In genomic region chr11:47243454-47243853, GRCh38 we compare ENCODE assay signal across 13 cellular contexts. TPM values are rescaled to one million over a fixed set of nuclear protein-coding genes. Genes with fewer than 3 reads are reported as not detected.
DNase-seq lines count a peak whose midpoint lies in the region; ATAC-seq, FAIRE-seq and TF ChIP-seq lines count a peak whose summit lies in the region.
"Had no signal": no experiment of that assay in that cellular context is flagged by ENCODE, and none has a peak within 500 bp of the region (broad histone marks: within the 10 kb centered on the region; RNA-seq: fewer than 3 reads in every experiment).

No MANE protein-coding gene starts in this region.

- H3K27me3 ChIP-seq in SK-N-SH (ENCODE audit: insufficient read depth), result no peaks in the 10 kb centered on the region
- no peaks in the 10 kb centered on the region for H3K27me3 ChIP-seq in bronchial epithelial cell (ENCODE audit: control insufficient read depth, insufficient read depth, low read length)
- no peaks in the 10 kb centered on the region for H3K27me3 ChIP-seq in small intestine (ENCODE audit: control insufficient read depth in 2 of 2, insufficient read depth in 2 of 2, low read length in 2 of 2)
- H3K27me3 ChIP-seq: ovary had no signal

- TF ChIP-seq RAD21 in SK-N-SH (IDR thresholded peaks at IDR 0.05; ENCODE audit: low read length), result no peak

- FAIRE-seq in bronchial epithelial cell (lab: Jason Lieb, UNC), result peak; percentile 97
- FAIRE-seq in small intestine (lab: Jason Lieb, UNC), result no peak
- FAIRE-seq: RCC 7860, urothelium cell line had no signal

- H3K27ac ChIP-seq in SK-N-SH (ENCODE audit: low read depth in 2 of 2, low read length in 1 of 2) (no peak overlapping the region), small intestine (ENCODE audit: low read depth in 1 of 2, low read length in 1 of 2) (no peak overlapping the region)
- H3K27ac ChIP-seq: ovary had no signal

- POLR2A ChIA-PET in SK-N-SH (lab: Yijun Ruan, JAX), result no interaction called here

- H3K4me1 ChIP-seq in SK-N-SH (ENCODE audit: control insufficient read depth in 1 of 2, insufficient read depth in 2 of 2, low read depth in 1 of 2, low read length in 1 of 2) (peaks cover 8 to 11% of the 10 kb centered on the region in 2 experiments), small intestine (ENCODE audit: control insufficient read depth in 2 of 2, insufficient read depth in 1 of 2, low read depth in 1 of 2, low read length in 1 of 2) (peaks cover 4 to 6% of the 10 kb centered on the region in 2 donors)

- H3K4me2 ChIP-seq in SK-N-SH, result no peak overlapping the region

- TF ChIP-seq EP300 in SK-N-SH (IDR thresholded peaks at IDR 0.05; ENCODE audit: borderline replicate concordance in 1 of 2, low read depth in 1 of 2, low read length in 1 of 2), result no peak

- H4K20me1 ChIP-seq in SK-N-SH (ENCODE audit: insufficient read depth), result no peaks in the 10 kb centered on the region

- H3K9me3 ChIP-seq in SK-N-SH, result no peaks in the 10 kb centered on the region
- no peaks in the 10 kb centered on the region for H3K9me3 ChIP-seq in small intestine (ENCODE audit: control insufficient read depth, low read depth)
- H3K9me3 ChIP-seq: ovary had no signal

- H3K36me3 ChIP-seq in SK-N-SH (replicated peaks in 1 of 2; ENCODE audit: control insufficient read depth in 1 of 2, insufficient read depth in 2 of 2, low read length in 1 of 2) (peaks cover 21 to 43% of the 10 kb centered on the region in 2 experiments), bronchial epithelial cell (ENCODE audit: control insufficient read depth, insufficient read depth, low read length) (peaks cover 24% of the 10 kb centered on the region), small intestine (ENCODE audit: control insufficient read depth in 2 of 2, insufficient read depth in 2 of 2, low read length in 2 of 2) (peaks cover 18 to 29% of the 10 kb centered on the region in 2 donors)
- H3K36me3 ChIP-seq: ovary had no signal

- H3K4me3 ChIP-seq in SK-N-SH (ENCODE audit: low read depth in 2 of 2, low read length in 1 of 2), result no peak overlapping the region
- no peak overlapping the region for H3K4me3 ChIP-seq in bronchial epithelial cell (ENCODE audit: low read depth, low read length)
- no peak overlapping the region for H3K4me3 ChIP-seq in small intestine (ENCODE audit: low read depth in 1 of 2, low read length in 2 of 2)
- H3K4me3 ChIP-seq: ovary had no signal

- CTCF ChIA-PET in SK-N-SH (lab: Yijun Ruan, JAX), result interaction anchor here (0.8 to 1.7 kb wide), 4 partner anchors 9 to 111 kb away, joined by 3 to 4 read pairs (median 4); partner anchors contain the start of gene NR1H3

- peaks cover 12% of the 10 kb centered on the region; the same call in 1 of the 2 replicates for H3K79me2 ChIP-seq in SK-N-SH (ENCODE audit: insufficient read depth)

- H3F3A ChIP-seq in SK-N-SH (replicated peaks; ENCODE audit: insufficient read depth), result peaks cover 22% of the 10 kb centered on the region

- no peak for ATAC-seq in SK-N-SH treated with all-trans-retinoic acid at 6 μM for 48 hours
- no peak for ATAC-seq in GM21576 (IDR thresholded peaks at IDR 0.05; ENCODE audit: unreplicated experiment)
- ATAC-seq in GM19035 (IDR thresholded peaks at IDR 0.05; ENCODE audit: unreplicated experiment), result no peak
- ATAC-seq: activated naive CD4-positive, alpha-beta T cell treated with anti-CD3 and anti-CD28 coated beads, Interleukin-2, amount 50 U/mL, for 72 hours had no signal

- no peaks in the 10 kb centered on the region for H3K9me2 ChIP-seq in SK-N-SH

- TF ChIP-seq CTCF in SK-N-SH (IDR thresholded peaks at IDR 0.05) (no peak), bronchial epithelial cell (IDR thresholded peaks at IDR 0.05; ENCODE audit: insufficient read depth, low read length, severe bottlenecking) (no peak)

- H3K9ac ChIP-seq in SK-N-SH, result no peak overlapping the region

- DNase-seq in SK-N-SH (peak; percentile 0), bronchial epithelial cell (ENCODE audit: low read depth) (peak; percentile 73), small intestine (peak; percentile 28)
- DNase-seq: Calu3, cerebellar nuclear complex, MV-4-11, ovary had no signal

- WGBS in SK-N-SH (ENCODE audit: low lambda C conversion rate), result 73% methylated on average over 4 of the region's 4 CpGs
- WGBS in small intestine, 3 donors, result 71 to 73% (median 71%) methylated on average over 4 of the region's 4 CpGs

- H2AFZ ChIP-seq in SK-N-SH (ENCODE audit: low read depth), result no peak overlapping the region

TF ChIP-seq in SK-N-SH, 30 proteins besides CTCF, POLR2A, EP300 and RAD21 (continues in another document):
- TF ChIP-seq TEAD4 (IDR thresholded peaks at IDR 0.05; ENCODE audit: borderline replicate concordance, insufficient read depth) (no peak), RCOR1 (IDR thresholded peaks at IDR 0.05; ENCODE audit: low read length) (no peak), MAX (IDR thresholded peaks at IDR 0.05; ENCODE audit: low read depth) (no peak), NFIC (IDR thresholded peaks at IDR 0.05; ENCODE audit: borderline replicate concordance) (no peak), FOSL2 (IDR thresholded peaks at IDR 0.05; ENCODE audit: borderline replicate concordance, low read depth) (no peak), TCF12 (IDR thresholded peaks at IDR 0.05) (no peak), SIN3A (IDR thresholded peaks at IDR 0.05; ENCODE audit: borderline replicate concordance, low read depth, low read length) (no peak), FOXM1 (IDR thresholded peaks at IDR 0.05; ENCODE audit: low read depth) (no peak), POLR2AphosphoS5 (IDR thresholded peaks at IDR 0.05; ENCODE audit: low read depth, low read length) (no peak), ELF1 (IDR thresholded peaks at IDR 0.05) (no peak), GABPA (IDR thresholded peaks at IDR 0.05; ENCODE audit: low read depth) (no peak), TAF1 (IDR thresholded peaks at IDR 0.05; ENCODE audit: borderline replicate concordance, low read depth, low read length) (no peak)

TF ChIP-seq in SK-N-SH treated with all-trans-retinoic acid at 6 μM for 48 hours, 23 proteins besides CTCF, POLR2A, EP300 and RAD21 (continues in another document):
- TF ChIP-seq TSHZ2 (CRISPR knock-in tag; IDR thresholded peaks at IDR 0.05) (no peak), ARNTL (CRISPR knock-in tag; IDR thresholded peaks at IDR 0.05; ENCODE audit: borderline replicate concordance, low read depth) (no peak)

RNA-seq across cellular contexts. Expression of gene ACP2, which starts 5.2 kb away (rescaled TPM):
- polyA plus RNA-seq in SK-N-SH (2012; rRNA removed), result 15.9 and 17.5 TPM in 2 replicates
- polyA plus RNA-seq in SK-N-SH (2012; cell fraction: cytosol; rRNA removed), result 8.3 and 12.2 TPM in 2 replicates
- polyA plus RNA-seq in SK-N-SH (2012; cell fraction: nucleus; rRNA removed), result 39.2 and 48.5 TPM in 2 replicates
- 8.4 and 13.1 TPM in 2 replicates for total RNA-seq in bronchial epithelial cell
- polyA plus RNA-seq in small intestine, result 10 to 100 TPM; 44.1 to 53.3 (median 48.6) TPM

RNA-seq across cellular contexts. Expression of gene NR1H3, which starts 14.3 kb away (rescaled TPM):
- 6.3 and 7.3 TPM in 2 replicates for polyA plus RNA-seq in SK-N-SH (2012; rRNA removed)
- 2.6 and 3.5 TPM in 2 replicates for polyA plus RNA-seq in SK-N-SH (2012; cell fraction: cytosol; rRNA removed)
- polyA plus RNA-seq in SK-N-SH (2012; cell fraction: nucleus; rRNA removed), result 21.7 and 30.1 TPM in 2 replicates
- total RNA-seq in bronchial epithelial cell, result 9.5 and 10.1 TPM in 2 replicates
- polyA plus RNA-seq in small intestine, result 100 to 1,000 TPM; 102 to 366 (median 223) TPM

RNA-seq across cellular contexts. Expression of gene MADD, which starts 26.5 kb away (rescaled TPM):
- polyA plus RNA-seq in SK-N-SH (2012; rRNA removed), result 10.6 and 16.4 TPM in 2 replicates
- polyA plus RNA-seq in SK-N-SH (2012; cell fraction: cytosol; rRNA removed), result 9.1 and 11.6 TPM in 2 replicates
- polyA plus RNA-seq in SK-N-SH (2012; cell fraction: nucleus; rRNA removed), result 53.5 and 82.5 TPM in 2 replicates
- total RNA-seq in bronchial epithelial cell, result 8.4 and 9.0 TPM in 2 replicates
- polyA plus RNA-seq in small intestine, result 10 to 100 TPM; 19.2 to 27.7 (median 23.9) TPM

RNA-seq across cellular contexts. Expression of gene DDB2, which starts 28.7 kb away (rescaled TPM):
- polyA plus RNA-seq in SK-N-SH (2012; rRNA removed), result 83.5 and 95.5 TPM in 2 replicates
- 65.2 and 68.4 TPM in 2 replicates for polyA plus RNA-seq in SK-N-SH (2012; cell fraction: cytosol; rRNA removed)
- polyA plus RNA-seq in SK-N-SH (2012; cell fraction: nucleus; rRNA removed), result 224 and 254 TPM in 2 replicates
- total RNA-seq in bronchial epithelial cell, result 31.5 and 39.0 TPM in 2 replicates
- polyA plus RNA-seq in small intestine, result 10 to 100 TPM; 25.1 to 39.4 (median 26.2) TPM

RNA-seq across cellular contexts. Expression of gene PACSIN3, which starts 57.2 kb away (rescaled TPM):
- polyA plus RNA-seq in SK-N-SH (2012; rRNA removed), result 24.4 and 31.1 TPM in 2 replicates
- polyA plus RNA-seq in SK-N-SH (2012; cell fraction: cytosol; rRNA removed), result 15.8 and 23.6 TPM in 2 replicates
- polyA plus RNA-seq in SK-N-SH (2012; cell fraction: nucleus; rRNA removed), result 23.4 and 33.0 TPM in 2 replicates
- total RNA-seq in bronchial epithelial cell, result 63.2 and 97.1 TPM in 2 replicates
- polyA plus RNA-seq in small intestine, result 1 to 10 TPM; 2.0 to 6.5 (median 4.9) TPM

Comparison
In these comparisons a context has a peak if more than half of its experiments do, and no peak if none do; other contexts are left out.
1. DNase-seq: peak in every context shown above with its lines; median percentile 73 in bronchial epithelial cell; 28 in small intestine; 0 in SK-N-SH.